In the genomic region with DNA sequence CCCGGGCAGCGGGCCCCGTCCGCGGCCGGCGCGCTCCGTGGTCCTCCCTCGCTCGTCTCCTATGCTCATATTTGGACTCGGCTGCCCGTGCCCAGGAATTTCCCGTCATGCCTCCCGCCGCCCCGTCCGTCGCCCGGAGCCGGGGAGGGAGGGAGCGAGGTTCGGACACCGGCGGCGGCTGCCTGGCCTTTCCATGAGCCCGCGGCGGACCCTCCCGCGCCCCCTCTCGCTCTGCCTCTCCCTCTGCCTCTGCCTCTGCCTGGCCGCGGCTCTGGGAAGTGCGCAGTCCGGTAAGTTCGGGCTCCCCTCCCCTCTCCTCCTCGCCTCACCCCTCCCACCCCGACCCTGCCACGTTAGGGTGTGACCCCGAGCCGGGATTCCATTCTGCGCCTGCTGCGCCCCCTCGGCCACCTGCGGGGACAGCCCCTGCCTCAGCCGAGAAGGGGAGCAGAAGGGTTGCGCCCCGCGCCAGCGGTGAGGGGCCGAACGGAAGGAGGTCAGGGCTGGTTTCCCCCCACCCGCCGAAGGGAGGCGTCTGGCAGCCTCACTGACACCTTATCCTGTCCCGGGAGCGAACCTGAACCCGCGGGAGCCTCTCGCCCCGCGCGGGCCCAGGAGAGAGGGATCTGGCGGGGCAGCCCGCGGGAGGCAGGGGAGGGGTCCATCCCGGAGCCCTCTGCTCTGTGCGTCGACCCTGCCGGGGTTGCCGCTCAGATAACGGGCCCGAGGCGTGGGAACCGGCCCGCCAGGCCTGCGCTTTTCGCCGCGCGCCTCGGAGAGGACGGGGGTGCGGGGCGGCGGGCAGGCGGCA, we compare ENCODE assay signal across 1 cellular context.
TF ChIP-seq lines count a peak whose summit lies in the region.

A gene (plus strand): TSS at position 108 of the 811 bp plus-strand sequence. CDS start 29,897 bp downstream, outside the sequence.

TF ChIP-seq in HEK293, 187 proteins besides CTCF, POLR2A, EP300 and RAD21 (continued from another document and continues in another):
- TF ChIP-seq ZNF600 (tag by site-specific recombination; IDR thresholded peaks at IDR 0.05): peak; percentile 76
- no peak for TF ChIP-seq PRDM1 (tag by site-specific recombination; IDR thresholded peaks at IDR 0.05)
- TF ChIP-seq, protein P1, sequence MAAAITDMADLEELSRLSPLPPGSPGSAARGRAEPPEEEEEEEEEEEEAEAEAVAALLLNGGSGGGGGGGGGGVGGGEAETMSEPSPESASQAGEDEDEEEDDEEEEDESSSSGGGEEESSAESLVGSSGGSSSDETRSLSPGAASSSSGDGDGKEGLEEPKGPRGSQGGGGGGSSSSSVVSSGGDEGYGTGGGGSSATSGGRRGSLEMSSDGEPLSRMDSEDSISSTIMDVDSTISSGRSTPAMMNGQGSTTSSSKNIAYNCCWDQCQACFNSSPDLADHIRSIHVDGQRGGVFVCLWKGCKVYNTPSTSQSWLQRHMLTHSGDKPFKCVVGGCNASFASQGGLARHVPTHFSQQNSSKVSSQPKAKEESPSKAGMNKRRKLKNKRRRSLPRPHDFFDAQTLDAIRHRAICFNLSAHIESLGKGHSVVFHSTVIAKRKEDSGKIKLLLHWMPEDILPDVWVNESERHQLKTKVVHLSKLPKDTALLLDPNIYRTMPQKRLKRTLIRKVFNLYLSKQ (tag by site-specific recombination; IDR thresholded peaks at IDR 0.05; ENCODE audit: borderline replicate concordance): no peak
- no peak for TF ChIP-seq ZNF302 (tag by site-specific recombination; IDR thresholded peaks at IDR 0.05; ENCODE audit: low read depth)
- no peak for TF ChIP-seq TCF7L2 (IDR thresholded peaks at IDR 0.05; ENCODE audit: borderline replicate concordance, low read depth, low read length)
- no peak for TF ChIP-seq ZNF654 (tag by site-specific recombination; IDR thresholded peaks at IDR 0.05; ENCODE audit: low read depth)
- TF ChIP-seq, protein P2, sequence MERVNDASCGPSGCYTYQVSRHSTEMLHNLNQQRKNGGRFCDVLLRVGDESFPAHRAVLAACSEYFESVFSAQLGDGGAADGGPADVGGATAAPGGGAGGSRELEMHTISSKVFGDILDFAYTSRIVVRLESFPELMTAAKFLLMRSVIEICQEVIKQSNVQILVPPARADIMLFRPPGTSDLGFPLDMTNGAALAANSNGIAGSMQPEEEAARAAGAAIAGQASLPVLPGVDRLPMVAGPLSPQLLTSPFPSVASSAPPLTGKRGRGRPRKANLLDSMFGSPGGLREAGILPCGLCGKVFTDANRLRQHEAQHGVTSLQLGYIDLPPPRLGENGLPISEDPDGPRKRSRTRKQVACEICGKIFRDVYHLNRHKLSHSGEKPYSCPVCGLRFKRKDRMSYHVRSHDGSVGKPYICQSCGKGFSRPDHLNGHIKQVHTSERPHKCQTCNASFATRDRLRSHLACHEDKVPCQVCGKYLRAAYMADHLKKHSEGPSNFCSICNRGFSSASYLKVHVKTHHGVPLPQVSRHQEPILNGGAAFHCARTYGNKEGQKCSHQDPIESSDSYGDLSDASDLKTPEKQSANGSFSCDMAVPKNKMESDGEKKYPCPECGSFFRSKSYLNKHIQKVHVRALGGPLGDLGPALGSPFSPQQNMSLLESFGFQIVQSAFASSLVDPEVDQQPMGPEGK (tag by site-specific recombination; IDR thresholded peaks at IDR 0.05): peak; percentile 91
- TF ChIP-seq, protein P3, sequence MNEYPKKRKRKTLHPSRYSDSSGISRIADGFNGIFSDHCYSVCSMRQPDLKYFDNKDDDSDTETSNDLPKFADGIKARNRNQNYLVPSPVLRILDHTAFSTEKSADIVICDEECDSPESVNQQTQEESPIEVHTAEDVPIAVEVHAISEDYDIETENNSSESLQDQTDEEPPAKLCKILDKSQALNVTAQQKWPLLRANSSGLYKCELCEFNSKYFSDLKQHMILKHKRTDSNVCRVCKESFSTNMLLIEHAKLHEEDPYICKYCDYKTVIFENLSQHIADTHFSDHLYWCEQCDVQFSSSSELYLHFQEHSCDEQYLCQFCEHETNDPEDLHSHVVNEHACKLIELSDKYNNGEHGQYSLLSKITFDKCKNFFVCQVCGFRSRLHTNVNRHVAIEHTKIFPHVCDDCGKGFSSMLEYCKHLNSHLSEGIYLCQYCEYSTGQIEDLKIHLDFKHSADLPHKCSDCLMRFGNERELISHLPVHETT (tag by site-specific recombination; IDR thresholded peaks at IDR 0.05): 0 out of 2 replicates have a peak, but pooled peaks have one; percentile 22
- no peak for TF ChIP-seq KLF10 (tag by site-specific recombination; IDR thresholded peaks at IDR 0.05)
- no peak for TF ChIP-seq ZNF664 (tag by site-specific recombination; IDR thresholded peaks at IDR 0.05)
- TF ChIP-seq, protein P4, sequence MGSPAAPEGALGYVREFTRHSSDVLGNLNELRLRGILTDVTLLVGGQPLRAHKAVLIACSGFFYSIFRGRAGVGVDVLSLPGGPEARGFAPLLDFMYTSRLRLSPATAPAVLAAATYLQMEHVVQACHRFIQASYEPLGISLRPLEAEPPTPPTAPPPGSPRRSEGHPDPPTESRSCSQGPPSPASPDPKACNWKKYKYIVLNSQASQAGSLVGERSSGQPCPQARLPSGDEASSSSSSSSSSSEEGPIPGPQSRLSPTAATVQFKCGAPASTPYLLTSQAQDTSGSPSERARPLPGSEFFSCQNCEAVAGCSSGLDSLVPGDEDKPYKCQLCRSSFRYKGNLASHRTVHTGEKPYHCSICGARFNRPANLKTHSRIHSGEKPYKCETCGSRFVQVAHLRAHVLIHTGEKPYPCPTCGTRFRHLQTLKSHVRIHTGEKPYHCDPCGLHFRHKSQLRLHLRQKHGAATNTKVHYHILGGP (tag by site-specific recombination; IDR thresholded peaks at IDR 0.05): no peak
- TF ChIP-seq, protein P5, sequence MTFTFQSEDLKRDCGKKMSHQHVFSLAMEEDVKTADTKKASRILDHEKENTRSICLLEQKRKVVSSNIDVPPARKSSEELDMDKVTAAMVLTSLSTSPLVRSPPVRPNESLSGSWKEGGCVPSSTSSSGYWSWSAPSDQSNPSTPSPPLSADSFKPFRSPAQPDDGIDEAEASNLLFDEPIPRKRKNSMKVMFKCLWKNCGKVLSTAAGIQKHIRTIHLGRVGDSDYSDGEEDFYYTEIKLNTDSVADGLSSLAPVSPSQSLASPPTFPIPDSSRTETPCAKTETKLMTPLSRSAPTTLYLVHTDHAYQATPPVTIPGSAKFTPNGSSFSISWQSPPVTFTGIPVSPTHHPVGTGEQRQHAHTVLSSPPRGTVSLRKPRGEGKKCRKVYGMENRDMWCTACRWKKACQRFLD (tag by site-specific recombination; IDR thresholded peaks at IDR 0.05): no peak
- no peak for TF ChIP-seq ZNF514 (tag by site-specific recombination; IDR thresholded peaks at IDR 0.05)
- TF ChIP-seq, protein P6, sequence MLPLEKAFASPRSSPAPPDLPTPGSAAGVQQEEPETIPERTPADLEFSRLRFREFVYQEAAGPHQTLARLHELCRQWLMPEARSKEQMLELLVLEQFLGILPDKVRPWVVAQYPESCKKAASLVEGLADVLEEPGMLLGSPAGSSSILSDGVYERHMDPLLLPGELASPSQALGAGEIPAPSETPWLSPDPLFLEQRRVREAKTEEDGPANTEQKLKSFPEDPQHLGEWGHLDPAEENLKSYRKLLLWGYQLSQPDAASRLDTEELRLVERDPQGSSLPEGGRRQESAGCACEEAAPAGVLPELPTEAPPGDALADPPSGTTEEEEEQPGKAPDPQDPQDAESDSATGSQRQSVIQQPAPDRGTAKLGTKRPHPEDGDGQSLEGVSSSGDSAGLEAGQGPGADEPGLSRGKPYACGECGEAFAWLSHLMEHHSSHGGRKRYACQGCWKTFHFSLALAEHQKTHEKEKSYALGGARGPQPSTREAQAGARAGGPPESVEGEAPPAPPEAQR (tag by site-specific recombination; IDR thresholded peaks at IDR 0.05): no peak
- TF ChIP-seq ZNF473 (tag by site-specific recombination; IDR thresholded peaks at IDR 0.05): no peak
- TF ChIP-seq ZNF221 (tag by site-specific recombination; IDR thresholded peaks at IDR 0.05; ENCODE audit: borderline replicate concordance): no peak
- no peak for TF ChIP-seq ZSCAN23 (tag by site-specific recombination; IDR thresholded peaks at IDR 0.05)
- peak; percentile 79 for TF ChIP-seq GLIS2 (tag by site-specific recombination; IDR thresholded peaks at IDR 0.05)
- TF ChIP-seq ZNF16 (tag by site-specific recombination; IDR thresholded peaks at IDR 0.05; ENCODE audit: low read depth): no peak
- TF ChIP-seq, protein P7, sequence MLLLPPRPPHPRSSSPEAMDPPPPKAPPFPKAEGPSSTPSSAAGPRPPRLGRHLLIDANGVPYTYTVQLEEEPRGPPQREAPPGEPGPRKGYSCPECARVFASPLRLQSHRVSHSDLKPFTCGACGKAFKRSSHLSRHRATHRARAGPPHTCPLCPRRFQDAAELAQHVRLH (tag by site-specific recombination; IDR thresholded peaks at IDR 0.05): peak; percentile 6; the same call in 1 of the 2 replicates
- no peak for TF ChIP-seq ZNF658 (tag by site-specific recombination; IDR thresholded peaks at IDR 0.05)
- peak; percentile 91 for TF ChIP-seq ZIC2 (tag by site-specific recombination; IDR thresholded peaks at IDR 0.05)
- no peak for TF ChIP-seq ZNF585B (tag by site-specific recombination; IDR thresholded peaks at IDR 0.05)
- TF ChIP-seq ZNF707 (tag by site-specific recombination; IDR thresholded peaks at IDR 0.05): no peak
- no peak for TF ChIP-seq SALL2 (tag by site-specific recombination; IDR thresholded peaks at IDR 0.05; ENCODE audit: borderline replicate concordance)
- no peak for TF ChIP-seq RBAK (tag by site-specific recombination; IDR thresholded peaks at IDR 0.05)
- no peak for TF ChIP-seq SCRT2 (tag by site-specific recombination; IDR thresholded peaks at IDR 0.05)
- TF ChIP-seq ZNF157 (tag by site-specific recombination; IDR thresholded peaks at IDR 0.05): no peak
- peak; percentile 94 for TF ChIP-seq ZNF76 (tag by site-specific recombination; IDR thresholded peaks at IDR 0.05; ENCODE audit: borderline replicate concordance, low read depth)
- peak; percentile 48 for TF ChIP-seq SP2 (tag by site-specific recombination; IDR thresholded peaks at IDR 0.05)
- peak; percentile 55 for TF ChIP-seq OSR2 (tag by site-specific recombination; IDR thresholded peaks at IDR 0.05)
- no peak for TF ChIP-seq ZNF37A (tag by site-specific recombination; IDR thresholded peaks at IDR 0.05)
- no peak for TF ChIP-seq ZNF121 (tag by site-specific recombination; IDR thresholded peaks at IDR 0.05)
- TF ChIP-seq ZXDB (tag by site-specific recombination; IDR thresholded peaks at IDR 0.05): peak; percentile 66
- TF ChIP-seq KLF16 (tag by site-specific recombination; IDR thresholded peaks at IDR 0.05): peak; percentile 71
- TF ChIP-seq YY1 (tag by site-specific recombination; IDR thresholded peaks at IDR 0.05): peak; percentile 41; the same call in 1 of the 2 replicates
- TF ChIP-seq ZNF571 (tag by site-specific recombination; IDR thresholded peaks at IDR 0.05): no peak
- TF ChIP-seq ZNF530 (tag by site-specific recombination; IDR thresholded peaks at IDR 0.05; ENCODE audit: low read depth): no peak
- TF ChIP-seq ZNF426 (tag by site-specific recombination; IDR thresholded peaks at IDR 0.05): no peak
- no peak for TF ChIP-seq ZNF350 (tag by site-specific recombination; IDR thresholded peaks at IDR 0.05)
- TF ChIP-seq ZNF366 (tag by site-specific recombination; conservative IDR thresholded peaks at IDR 0.05): peak; percentile 70
- no peak for TF ChIP-seq ZNF529 (tag by site-specific recombination; IDR thresholded peaks at IDR 0.05; ENCODE audit: insufficient replicate concordance)
- TF ChIP-seq ZNF24 (tag by site-specific recombination; IDR thresholded peaks at IDR 0.05): no peak
- no peak for TF ChIP-seq YY2 (tag by site-specific recombination; IDR thresholded peaks at IDR 0.05)
- TF ChIP-seq, protein P8, sequence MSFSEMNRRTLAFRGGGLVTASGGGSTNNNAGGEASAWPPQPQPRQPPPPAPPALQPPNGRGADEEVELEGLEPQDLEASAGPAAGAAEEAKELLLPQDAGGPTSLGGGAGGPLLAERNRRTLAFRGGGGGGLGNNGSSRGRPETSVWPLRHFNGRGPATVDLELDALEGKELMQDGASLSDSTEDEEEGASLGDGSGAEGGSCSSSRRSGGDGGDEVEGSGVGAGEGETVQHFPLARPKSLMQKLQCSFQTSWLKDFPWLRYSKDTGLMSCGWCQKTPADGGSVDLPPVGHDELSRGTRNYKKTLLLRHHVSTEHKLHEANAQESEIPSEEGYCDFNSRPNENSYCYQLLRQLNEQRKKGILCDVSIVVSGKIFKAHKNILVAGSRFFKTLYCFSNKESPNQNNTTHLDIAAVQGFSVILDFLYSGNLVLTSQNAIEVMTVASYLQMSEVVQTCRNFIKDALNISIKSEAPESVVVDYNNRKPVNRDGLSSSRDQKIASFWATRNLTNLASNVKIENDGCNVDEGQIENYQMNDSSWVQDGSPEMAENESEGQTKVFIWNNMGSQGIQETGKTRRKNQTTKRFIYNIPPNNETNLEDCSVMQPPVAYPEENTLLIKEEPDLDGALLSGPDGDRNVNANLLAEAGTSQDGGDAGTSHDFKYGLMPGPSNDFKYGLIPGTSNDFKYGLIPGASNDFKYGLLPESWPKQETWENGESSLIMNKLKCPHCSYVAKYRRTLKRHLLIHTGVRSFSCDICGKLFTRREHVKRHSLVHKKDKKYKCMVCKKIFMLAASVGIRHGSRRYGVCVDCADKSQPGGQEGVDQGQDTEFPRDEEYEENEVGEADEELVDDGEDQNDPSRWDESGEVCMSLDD (tag by site-specific recombination; IDR thresholded peaks at IDR 0.05): peak; percentile 91
- TF ChIP-seq, protein P9, sequence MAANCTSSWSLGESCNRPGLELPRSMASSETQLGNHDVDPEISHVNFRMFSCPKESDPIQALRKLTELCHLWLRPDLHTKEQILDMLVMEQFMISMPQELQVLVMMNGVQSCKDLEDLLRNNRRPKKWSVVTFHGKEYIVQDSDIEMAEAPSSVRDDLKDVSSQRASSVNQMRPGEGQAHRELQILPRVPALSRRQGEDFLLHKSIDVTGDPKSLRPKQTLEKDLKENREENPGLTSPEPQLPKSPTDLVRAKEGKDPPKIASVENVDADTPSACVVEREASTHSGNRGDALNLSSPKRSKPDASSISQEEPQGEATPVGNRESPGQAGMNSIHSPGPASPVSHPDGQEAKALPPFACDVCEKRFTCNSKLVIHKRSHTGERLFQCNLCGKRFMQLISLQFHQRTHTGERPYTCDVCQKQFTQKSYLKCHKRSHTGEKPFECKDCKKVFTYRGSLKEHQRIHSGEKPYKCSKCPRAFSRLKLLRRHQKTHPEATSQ (tag by site-specific recombination; IDR thresholded peaks at IDR 0.05): peak; percentile 42
- TF ChIP-seq GLIS1 (tag by site-specific recombination; IDR thresholded peaks at IDR 0.05): peak; percentile 28; the same call in 1 of the 2 replicates
- no peak for TF ChIP-seq ZNF521 (tag by site-specific recombination; IDR thresholded peaks at IDR 0.05)
- TF ChIP-seq ZNF501 (tag by site-specific recombination; IDR thresholded peaks at IDR 0.05): peak; percentile 91
